In the genomic region with DNA sequence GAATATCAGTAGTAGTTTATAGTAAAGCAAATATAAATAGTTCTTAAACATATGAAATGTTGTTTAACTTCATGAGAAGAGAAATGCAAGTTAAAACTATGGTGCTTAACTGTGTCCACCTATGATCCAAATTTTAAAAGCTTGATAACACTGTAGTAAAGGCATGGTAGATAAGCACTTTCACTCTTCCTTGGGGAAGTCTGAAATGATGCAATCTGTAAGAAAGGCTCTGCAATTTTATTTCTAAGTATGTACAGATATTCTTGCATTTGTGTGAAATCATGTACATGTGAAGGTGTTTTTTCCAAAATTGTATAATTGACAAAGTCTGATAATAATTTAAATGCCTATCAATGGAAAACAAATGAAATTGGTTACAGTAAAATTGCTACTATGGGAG, we compare ENCODE assay signal across 17 cellular contexts.
DNase-seq lines count a peak whose midpoint lies in the region; ATAC-seq and TF ChIP-seq lines count a peak whose summit lies in the region.
"Had no signal": no experiment of that assay in that cellular context is flagged by ENCODE, and none has a peak within 500 bp of the region (broad histone marks: within the 10 kb centered on the region; RNA-seq: fewer than 3 reads in every experiment).

No MANE protein-coding gene starts in this region.

- ATAC-seq in GM18907 (IDR thresholded peaks at IDR 0.05; ENCODE audit: unreplicated experiment) = no peak

- intact Hi-C loops in CD14-positive monocyte (cut with micrococcal nuclease) (loop anchor here in 1 of 2 donors (10.0 kb wide), 1 partner anchor 1264 kb away; a partner anchor contains a TSS), left ventricle myocardium inferior (cut with micrococcal nuclease) (loop anchor here (10.0 kb wide), 2 partner anchors 724 to 1274 kb away; no protein-coding TSS in a partner anchor)

- no peak overlapping the region for H3K4me3 Mint-ChIP-seq in CD14-positive monocyte

- TF ChIP-seq CTCF in CD14-positive monocyte (IDR thresholded peaks at IDR 0.05) (no peak), cardiac fibroblast (IDR thresholded peaks at IDR 0.05; ENCODE audit: low read depth, low read length) (no peak), suprapubic skin (IDR thresholded peaks at IDR 0.05) (no peak), left ventricle myocardium inferior (IDR thresholded peaks at IDR 0.05; ENCODE audit: borderline replicate concordance) (no peak)

- H3K27me3 Mint-ChIP-seq in CD14-positive monocyte (ENCODE audit: low read depth in 3 of 3) = no peaks in the 10 kb centered on the region

- DNase-seq in CD14-positive monocyte (ENCODE audit: low spot score) (no peak), NCI-H460 (ENCODE audit: extremely low read depth, low read depth) (peak; percentile 15), cardiac fibroblast (ENCODE audit: low read depth in 2 of 2) (peak; percentile 2 to 12), fibroblast of the conjunctiva (ENCODE audit: low read depth) (peak; percentile 5), KG1 (lab: John Stamatoyannopoulos, UW) (no peak), suprapubic skin (ENCODE audit: low spot score in 2 of 2) (no peak), left ventricle myocardium inferior (no peak)
- DNase-seq: DMS 273 treated with DMSO at 0.1 percent for 48 hours, GF-D8, GOT3, Kasumi-1, MM.1S, NCI-H187, RPMI8226, SJCRH30 had no signal

- no peak for TF ChIP-seq POLR2A in suprapubic skin (IDR thresholded peaks at IDR 0.05)

- H3K4me1 Mint-ChIP-seq in CD14-positive monocyte = peaks cover 18% of the 10 kb centered on the region

- no peak overlapping the region for H3K27ac ChIP-seq in suprapubic skin
- no peak overlapping the region for H3K27ac ChIP-seq in left ventricle myocardium inferior (replicated peaks)
- H3K27ac ChIP-seq: BLaER1 treated with 17β-estradiol and CSF1 and Interleukin-3, amounts not matched to agents 10 nM and 100 nM; SJCRH30 had no signal

- H3K36me3 ChIP-seq in suprapubic skin (peaks cover 18% of the 10 kb centered on the region), left ventricle myocardium inferior (no peaks in the 10 kb centered on the region)
- H3K36me3 ChIP-seq: SJCRH30 had no signal

- no peaks in the 10 kb centered on the region for H3K9me3 ChIP-seq in suprapubic skin
- H3K9me3 ChIP-seq in left ventricle myocardium inferior (replicated peaks) = no peaks in the 10 kb centered on the region
- H3K9me3 ChIP-seq: BLaER1 treated with 17β-estradiol and CSF1 and Interleukin-3, amounts not matched to agents 10 nM and 100 nM; SJCRH30 had no signal

- peak overlapping the region in 4 of 7 donors; percentile 63 to 88 (median 72) for H3K27ac Mint-ChIP-seq in CD14-positive monocyte

- TF ChIP-seq EP300 in suprapubic skin (IDR thresholded peaks at IDR 0.05) = no peak

- no peaks in the 10 kb centered on the region for H3K9me3 Mint-ChIP-seq in CD14-positive monocyte

- no peak overlapping the region for H3K4me3 ChIP-seq in cardiac fibroblast (replicated peaks in 1 of 2; ENCODE audit: low read depth in 2 of 2, low read length in 2 of 2)
- no peak overlapping the region for H3K4me3 ChIP-seq in suprapubic skin
- H3K4me3 ChIP-seq in left ventricle myocardium inferior = no peak overlapping the region
- H3K4me3 ChIP-seq: BLaER1 treated with 17β-estradiol and CSF1 and Interleukin-3, amounts not matched to agents 10 nM and 100 nM; SJCRH30 had no signal

- H3K36me3 Mint-ChIP-seq in CD14-positive monocyte = peaks cover 70 to 88% of the 10 kb centered on the region in 2 donors

- H3K4me1 ChIP-seq in suprapubic skin (peaks cover 13% of the 10 kb centered on the region), left ventricle myocardium inferior (no peaks in the 10 kb centered on the region)
- H3K4me1 ChIP-seq: SJCRH30 had no signal

- H3K27me3 ChIP-seq in suprapubic skin = no peaks in the 10 kb centered on the region
- H3K27me3 ChIP-seq in left ventricle myocardium inferior (ENCODE audit: low read depth) = no peaks in the 10 kb centered on the region
- H3K27me3 ChIP-seq: BLaER1 treated with 17β-estradiol and CSF1 and Interleukin-3, amounts not matched to agents 10 nM and 100 nM; SJCRH30 had no signal

Comparison
In these comparisons a context has a peak if more than half of its experiments do, and no peak if none do; other contexts are left out.
1. DNase-seq: peak in NCI-H460 (single experiment), cardiac fibroblast (2 of 2) and fibroblast of the conjunctiva (single experiment); none in CD14-positive monocyte (single experiment), KG1 (single experiment), suprapubic skin (0 of 2) and left ventricle myocardium inferior (single experiment).